1 cellular context compared by ENCODE assay signal in the genomic region with DNA sequence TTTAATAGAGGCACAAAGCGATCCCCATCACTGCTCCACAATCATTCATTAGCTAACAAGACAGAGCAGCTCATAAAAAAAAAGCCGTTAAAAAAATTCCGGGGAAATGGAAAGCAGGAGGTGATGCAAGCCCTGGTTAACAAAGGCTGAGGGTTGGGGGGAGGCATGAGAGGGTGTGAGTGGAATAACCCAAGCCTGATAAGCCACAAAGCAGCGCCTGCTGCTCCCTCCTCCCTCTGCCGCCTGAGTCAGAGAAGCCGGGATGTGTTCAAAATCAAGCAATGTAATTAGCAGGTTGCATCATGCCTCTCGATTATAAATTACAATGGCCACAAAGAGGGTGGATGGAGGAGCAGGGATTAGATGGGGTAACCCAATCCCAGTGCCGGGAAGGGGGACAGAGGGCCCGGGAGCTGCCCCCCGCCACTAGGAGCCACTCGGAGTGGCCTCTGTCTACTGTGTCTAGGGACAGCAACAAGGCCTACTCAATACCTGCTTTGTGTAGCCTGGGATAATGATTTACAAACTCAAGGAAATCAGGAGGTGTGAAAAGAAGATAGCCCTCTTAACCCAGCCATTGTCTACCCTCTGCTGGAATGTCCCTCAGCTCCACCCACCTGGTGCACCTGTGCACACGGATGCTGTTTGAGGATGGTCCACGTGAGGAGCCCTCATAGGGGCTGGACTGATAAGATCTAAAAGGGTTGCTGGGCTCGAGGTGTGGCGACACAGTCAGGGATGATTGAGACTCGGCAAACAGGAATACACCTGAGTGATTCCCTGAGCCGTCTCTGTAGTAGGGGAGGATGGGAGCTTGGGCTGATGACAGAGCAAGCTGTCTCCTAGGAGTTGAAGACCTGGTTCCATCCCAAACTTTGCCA.
A peak's percentile ranks its signal among the peaks of the same experiment; 100 is the strongest.
TF ChIP-seq lines count a peak whose summit lies in the region.

No MANE protein-coding gene starts in this region.

TF ChIP-seq in HepG2, 621 proteins besides CTCF, POLR2A, EP300 and RAD21 (continued from another document and continues in another):
- TF ChIP-seq, protein P1, sequence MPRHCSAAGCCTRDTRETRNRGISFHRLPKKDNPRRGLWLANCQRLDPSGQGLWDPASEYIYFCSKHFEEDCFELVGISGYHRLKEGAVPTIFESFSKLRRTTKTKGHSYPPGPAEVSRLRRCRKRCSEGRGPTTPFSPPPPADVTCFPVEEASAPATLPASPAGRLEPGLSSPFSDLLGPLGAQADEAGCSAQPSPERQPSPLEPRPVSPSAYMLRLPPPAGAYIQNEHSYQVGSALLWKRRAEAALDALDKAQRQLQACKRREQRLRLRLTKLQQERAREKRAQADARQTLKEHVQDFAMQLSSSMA (CRISPR knock-in tag; IDR thresholded peaks at IDR 0.05), result no peak
- TF ChIP-seq, protein P2, sequence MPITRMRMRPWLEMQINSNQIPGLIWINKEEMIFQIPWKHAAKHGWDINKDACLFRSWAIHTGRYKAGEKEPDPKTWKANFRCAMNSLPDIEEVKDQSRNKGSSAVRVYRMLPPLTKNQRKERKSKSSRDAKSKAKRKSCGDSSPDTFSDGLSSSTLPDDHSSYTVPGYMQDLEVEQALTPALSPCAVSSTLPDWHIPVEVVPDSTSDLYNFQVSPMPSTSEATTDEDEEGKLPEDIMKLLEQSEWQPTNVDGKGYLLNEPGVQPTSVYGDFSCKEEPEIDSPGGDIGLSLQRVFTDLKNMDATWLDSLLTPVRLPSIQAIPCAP (CRISPR knock-in tag; IDR thresholded peaks at IDR 0.05; ENCODE audit: low read depth), result no peak
- TF ChIP-seq ZNF329 (CRISPR knock-in tag; IDR thresholded peaks at IDR 0.05; ENCODE audit: low read depth) (no peak), RARG (CRISPR knock-in tag; IDR thresholded peaks at IDR 0.05; ENCODE audit: low read depth) (no peak), JUN (CRISPR knock-in tag; IDR thresholded peaks at IDR 0.05) (no peak), PHB2 (IDR thresholded peaks at IDR 0.05; ENCODE audit: partially characterized antibody) (no peak), GATA4 (IDR thresholded peaks at IDR 0.05; ENCODE audit: borderline replicate concordance, low read depth) (peak; percentile 93; the same call in 1 of the 2 replicates), HCFC1 (IDR thresholded peaks at IDR 0.05; ENCODE audit: low read depth, low read length) (no peak), ZNF460 (CRISPR knock-in tag; IDR thresholded peaks at IDR 0.05; ENCODE audit: borderline replicate concordance) (no peak), ZSCAN31 (CRISPR knock-in tag; IDR thresholded peaks at IDR 0.05; ENCODE audit: low read depth) (no peak; the same call in 1 of the 2 replicates), ZKSCAN1 (IDR thresholded peaks at IDR 0.05; ENCODE audit: low read length) (no peak), ZNF451 (CRISPR knock-in tag; IDR thresholded peaks at IDR 0.05) (0 out of 2 replicates have a peak, but pooled peaks have one; percentile 43), YEATS2 (CRISPR knock-in tag; IDR thresholded peaks at IDR 0.05; ENCODE audit: borderline replicate concordance) (peak; percentile 48; the same call in 1 of the 2 replicates), FOXK2 (IDR thresholded peaks at IDR 0.05) (peak; percentile 86), HES4 (CRISPR knock-in tag; IDR thresholded peaks at IDR 0.05; ENCODE audit: borderline replicate concordance) (no peak), KLF12 (CRISPR knock-in tag; IDR thresholded peaks at IDR 0.05; ENCODE audit: borderline replicate concordance) (no peak), NR2F6 (IDR thresholded peaks at IDR 0.05) (peak; percentile 94), NR2F6 (CRISPR knock-in tag; IDR thresholded peaks at IDR 0.05) (peak; percentile 85), ZSCAN12 (CRISPR knock-in tag; IDR thresholded peaks at IDR 0.05) (no peak), AGO1 (IDR thresholded peaks at IDR 0.05; ENCODE audit: low read depth, low read length, poor library complexity, severe bottlenecking) (no peak), HOXA5 (CRISPR knock-in tag; IDR thresholded peaks at IDR 0.05) (peak; percentile 77; the same call in 1 of the 2 replicates), ZNF747 (CRISPR knock-in tag; IDR thresholded peaks at IDR 0.05; ENCODE audit: borderline replicate concordance) (0 out of 2 replicates have a peak, but pooled peaks have one; percentile 47), ATM (IDR thresholded peaks at IDR 0.05; ENCODE audit: borderline replicate concordance) (no peak), CBX2 (IDR thresholded peaks at IDR 0.05; ENCODE audit: low read depth, low read length) (no peak), CBX2 (CRISPR knock-in tag; IDR thresholded peaks at IDR 0.05; ENCODE audit: low read depth) (0 out of 2 replicates have a peak, but pooled peaks have one; percentile 32), ZBTB38 (CRISPR knock-in tag; IDR thresholded peaks at IDR 0.05) (peak; percentile 61), POLR2AphosphoS2 (IDR thresholded peaks at IDR 0.05; ENCODE audit: low read depth, low read length) (no peak), MTA1 (CRISPR knock-in tag; IDR thresholded peaks at IDR 0.05; ENCODE audit: borderline replicate concordance) (peak; percentile 92; the same call in 1 of the 2 replicates), ZNF703 (CRISPR knock-in tag; IDR thresholded peaks at IDR 0.05; ENCODE audit: borderline replicate concordance) (peak; percentile 72; the same call in 1 of the 2 replicates), NONO (IDR thresholded peaks at IDR 0.05) (no peak), NONO (CRISPR knock-in tag; conservative IDR thresholded peaks at IDR 0.05) (peak; percentile 96), KDM5B (CRISPR knock-in tag; IDR thresholded peaks at IDR 0.05; ENCODE audit: borderline replicate concordance) (peak; percentile 59; the same call in 1 of the 2 replicates), HMG20A (CRISPR knock-in tag; IDR thresholded peaks at IDR 0.05; ENCODE audit: borderline replicate concordance) (peak; percentile 93), ZNF30 (CRISPR knock-in tag; IDR thresholded peaks at IDR 0.05) (no peak), MIXL1 (CRISPR knock-in tag; IDR thresholded peaks at IDR 0.05) (peak; percentile 36), KLF9 (CRISPR knock-in tag; IDR thresholded peaks at IDR 0.05; ENCODE audit: low read depth) (no peak), GATAD2A (CRISPR knock-in tag; IDR thresholded peaks at IDR 0.05) (peak; percentile 95), ZBTB21 (CRISPR knock-in tag; IDR thresholded peaks at IDR 0.05) (0 out of 2 replicates have a peak, but pooled peaks have one; percentile 50)
- TF ChIP-seq, protein P3, sequence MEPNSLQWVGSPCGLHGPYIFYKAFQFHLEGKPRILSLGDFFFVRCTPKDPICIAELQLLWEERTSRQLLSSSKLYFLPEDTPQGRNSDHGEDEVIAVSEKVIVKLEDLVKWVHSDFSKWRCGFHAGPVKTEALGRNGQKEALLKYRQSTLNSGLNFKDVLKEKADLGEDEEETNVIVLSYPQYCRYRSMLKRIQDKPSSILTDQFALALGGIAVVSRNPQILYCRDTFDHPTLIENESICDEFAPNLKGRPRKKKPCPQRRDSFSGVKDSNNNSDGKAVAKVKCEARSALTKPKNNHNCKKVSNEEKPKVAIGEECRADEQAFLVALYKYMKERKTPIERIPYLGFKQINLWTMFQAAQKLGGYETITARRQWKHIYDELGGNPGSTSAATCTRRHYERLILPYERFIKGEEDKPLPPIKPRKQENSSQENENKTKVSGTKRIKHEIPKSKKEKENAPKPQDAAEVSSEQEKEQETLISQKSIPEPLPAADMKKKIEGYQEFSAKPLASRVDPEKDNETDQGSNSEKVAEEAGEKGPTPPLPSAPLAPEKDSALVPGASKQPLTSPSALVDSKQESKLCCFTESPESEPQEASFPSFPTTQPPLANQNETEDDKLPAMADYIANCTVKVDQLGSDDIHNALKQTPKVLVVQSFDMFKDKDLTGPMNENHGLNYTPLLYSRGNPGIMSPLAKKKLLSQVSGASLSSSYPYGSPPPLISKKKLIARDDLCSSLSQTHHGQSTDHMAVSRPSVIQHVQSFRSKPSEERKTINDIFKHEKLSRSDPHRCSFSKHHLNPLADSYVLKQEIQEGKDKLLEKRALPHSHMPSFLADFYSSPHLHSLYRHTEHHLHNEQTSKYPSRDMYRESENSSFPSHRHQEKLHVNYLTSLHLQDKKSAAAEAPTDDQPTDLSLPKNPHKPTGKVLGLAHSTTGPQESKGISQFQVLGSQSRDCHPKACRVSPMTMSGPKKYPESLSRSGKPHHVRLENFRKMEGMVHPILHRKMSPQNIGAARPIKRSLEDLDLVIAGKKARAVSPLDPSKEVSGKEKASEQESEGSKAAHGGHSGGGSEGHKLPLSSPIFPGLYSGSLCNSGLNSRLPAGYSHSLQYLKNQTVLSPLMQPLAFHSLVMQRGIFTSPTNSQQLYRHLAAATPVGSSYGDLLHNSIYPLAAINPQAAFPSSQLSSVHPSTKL (CRISPR knock-in tag; IDR thresholded peaks at IDR 0.05), result peak; percentile 93
- TF ChIP-seq, protein P4, sequence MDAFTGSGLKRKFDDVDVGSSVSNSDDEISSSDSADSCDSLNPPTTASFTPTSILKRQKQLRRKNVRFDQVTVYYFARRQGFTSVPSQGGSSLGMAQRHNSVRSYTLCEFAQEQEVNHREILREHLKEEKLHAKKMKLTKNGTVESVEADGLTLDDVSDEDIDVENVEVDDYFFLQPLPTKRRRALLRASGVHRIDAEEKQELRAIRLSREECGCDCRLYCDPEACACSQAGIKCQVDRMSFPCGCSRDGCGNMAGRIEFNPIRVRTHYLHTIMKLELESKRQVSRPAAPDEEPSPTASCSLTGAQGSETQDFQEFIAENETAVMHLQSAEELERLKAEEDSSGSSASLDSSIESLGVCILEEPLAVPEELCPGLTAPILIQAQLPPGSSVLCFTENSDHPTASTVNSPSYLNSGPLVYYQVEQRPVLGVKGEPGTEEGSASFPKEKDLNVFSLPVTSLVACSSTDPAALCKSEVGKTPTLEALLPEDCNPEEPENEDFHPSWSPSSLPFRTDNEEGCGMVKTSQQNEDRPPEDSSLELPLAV (CRISPR knock-in tag; conservative IDR thresholded peaks at IDR 0.05; ENCODE audit: low read depth), result no peak
- TF ChIP-seq, protein P5, sequence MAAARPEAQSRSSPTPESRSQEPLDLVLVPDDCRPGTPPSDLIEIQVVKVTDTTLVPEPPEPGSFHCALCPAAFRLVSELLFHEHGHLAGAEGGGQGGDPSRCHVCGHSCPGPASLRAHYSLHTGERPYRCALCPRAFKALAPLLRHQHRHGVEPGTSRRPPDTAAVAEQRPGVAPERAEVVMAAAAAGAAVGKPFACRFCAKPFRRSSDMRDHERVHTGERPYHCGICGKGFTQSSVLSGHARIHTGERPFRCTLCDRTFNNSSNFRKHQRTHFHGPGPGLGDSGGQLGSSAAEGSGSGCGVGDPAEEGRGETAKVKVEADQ (CRISPR knock-in tag; IDR thresholded peaks at IDR 0.05; ENCODE audit: borderline replicate concordance), result no peak
- TF ChIP-seq, protein P6, sequence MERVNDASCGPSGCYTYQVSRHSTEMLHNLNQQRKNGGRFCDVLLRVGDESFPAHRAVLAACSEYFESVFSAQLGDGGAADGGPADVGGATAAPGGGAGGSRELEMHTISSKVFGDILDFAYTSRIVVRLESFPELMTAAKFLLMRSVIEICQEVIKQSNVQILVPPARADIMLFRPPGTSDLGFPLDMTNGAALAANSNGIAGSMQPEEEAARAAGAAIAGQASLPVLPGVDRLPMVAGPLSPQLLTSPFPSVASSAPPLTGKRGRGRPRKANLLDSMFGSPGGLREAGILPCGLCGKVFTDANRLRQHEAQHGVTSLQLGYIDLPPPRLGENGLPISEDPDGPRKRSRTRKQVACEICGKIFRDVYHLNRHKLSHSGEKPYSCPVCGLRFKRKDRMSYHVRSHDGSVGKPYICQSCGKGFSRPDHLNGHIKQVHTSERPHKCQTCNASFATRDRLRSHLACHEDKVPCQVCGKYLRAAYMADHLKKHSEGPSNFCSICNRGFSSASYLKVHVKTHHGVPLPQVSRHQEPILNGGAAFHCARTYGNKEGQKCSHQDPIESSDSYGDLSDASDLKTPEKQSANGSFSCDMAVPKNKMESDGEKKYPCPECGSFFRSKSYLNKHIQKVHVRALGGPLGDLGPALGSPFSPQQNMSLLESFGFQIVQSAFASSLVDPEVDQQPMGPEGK (CRISPR knock-in tag; IDR thresholded peaks at IDR 0.05), result peak; percentile 96
- TF ChIP-seq, protein P7, sequence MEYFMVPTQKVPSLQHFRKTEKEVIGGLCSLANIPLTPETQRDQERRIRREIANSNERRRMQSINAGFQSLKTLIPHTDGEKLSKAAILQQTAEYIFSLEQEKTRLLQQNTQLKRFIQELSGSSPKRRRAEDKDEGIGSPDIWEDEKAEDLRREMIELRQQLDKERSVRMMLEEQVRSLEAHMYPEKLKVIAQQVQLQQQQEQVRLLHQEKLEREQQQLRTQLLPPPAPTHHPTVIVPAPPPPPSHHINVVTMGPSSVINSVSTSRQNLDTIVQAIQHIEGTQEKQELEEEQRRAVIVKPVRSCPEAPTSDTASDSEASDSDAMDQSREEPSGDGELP (IDR thresholded peaks at IDR 0.05; ENCODE audit: borderline replicate concordance, low read depth), result peak; percentile 88
- TF ChIP-seq, protein P8, sequence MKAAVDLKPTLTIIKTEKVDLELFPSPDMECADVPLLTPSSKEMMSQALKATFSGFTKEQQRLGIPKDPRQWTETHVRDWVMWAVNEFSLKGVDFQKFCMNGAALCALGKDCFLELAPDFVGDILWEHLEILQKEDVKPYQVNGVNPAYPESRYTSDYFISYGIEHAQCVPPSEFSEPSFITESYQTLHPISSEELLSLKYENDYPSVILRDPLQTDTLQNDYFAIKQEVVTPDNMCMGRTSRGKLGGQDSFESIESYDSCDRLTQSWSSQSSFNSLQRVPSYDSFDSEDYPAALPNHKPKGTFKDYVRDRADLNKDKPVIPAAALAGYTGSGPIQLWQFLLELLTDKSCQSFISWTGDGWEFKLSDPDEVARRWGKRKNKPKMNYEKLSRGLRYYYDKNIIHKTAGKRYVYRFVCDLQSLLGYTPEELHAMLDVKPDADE (CRISPR knock-in tag; IDR thresholded peaks at IDR 0.05), result no peak
- TF ChIP-seq, protein P9, sequence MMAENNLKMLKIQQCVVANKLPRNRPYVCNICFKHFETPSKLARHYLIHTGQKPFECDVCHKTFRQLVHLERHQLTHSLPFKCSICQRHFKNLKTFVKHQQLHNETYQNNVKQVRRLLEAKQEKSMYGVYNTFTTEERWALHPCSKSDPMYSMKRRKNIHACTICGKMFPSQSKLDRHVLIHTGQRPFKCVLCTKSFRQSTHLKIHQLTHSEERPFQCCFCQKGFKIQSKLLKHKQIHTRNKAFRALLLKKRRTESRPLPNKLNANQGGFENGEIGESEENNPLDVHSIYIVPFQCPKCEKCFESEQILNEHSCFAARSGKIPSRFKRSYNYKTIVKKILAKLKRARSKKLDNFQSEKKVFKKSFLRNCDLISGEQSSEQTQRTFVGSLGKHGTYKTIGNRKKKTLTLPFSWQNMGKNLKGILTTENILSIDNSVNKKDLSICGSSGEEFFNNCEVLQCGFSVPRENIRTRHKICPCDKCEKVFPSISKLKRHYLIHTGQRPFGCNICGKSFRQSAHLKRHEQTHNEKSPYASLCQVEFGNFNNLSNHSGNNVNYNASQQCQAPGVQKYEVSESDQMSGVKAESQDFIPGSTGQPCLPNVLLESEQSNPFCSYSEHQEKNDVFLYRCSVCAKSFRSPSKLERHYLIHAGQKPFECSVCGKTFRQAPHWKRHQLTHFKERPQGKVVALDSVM (CRISPR knock-in tag; IDR thresholded peaks at IDR 0.05), result 0 out of 2 replicates have a peak, but pooled peaks have one; percentile 20
- TF ChIP-seq, protein P10, sequence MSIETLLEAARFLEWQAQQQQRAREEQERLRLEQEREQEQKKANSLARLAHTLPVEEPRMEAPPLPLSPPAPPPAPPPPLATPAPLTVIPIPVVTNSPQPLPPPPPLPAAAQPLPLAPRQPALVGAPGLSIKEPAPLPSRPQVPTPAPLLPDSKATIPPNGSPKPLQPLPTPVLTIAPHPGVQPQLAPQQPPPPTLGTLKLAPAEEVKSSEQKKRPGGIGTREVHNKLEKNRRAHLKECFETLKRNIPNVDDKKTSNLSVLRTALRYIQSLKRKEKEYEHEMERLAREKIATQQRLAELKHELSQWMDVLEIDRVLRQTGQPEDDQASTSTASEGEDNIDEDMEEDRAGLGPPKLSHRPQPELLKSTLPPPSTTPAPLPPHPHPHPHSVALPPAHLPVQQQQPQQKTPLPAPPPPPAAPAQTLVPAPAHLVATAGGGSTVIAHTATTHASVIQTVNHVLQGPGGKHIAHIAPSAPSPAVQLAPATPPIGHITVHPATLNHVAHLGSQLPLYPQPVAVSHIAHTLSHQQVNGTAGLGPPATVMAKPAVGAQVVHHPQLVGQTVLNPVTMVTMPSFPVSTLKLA (IDR thresholded peaks at IDR 0.05), result no peak
